17 cellular contexts compared by ENCODE assay signal in the genomic region with DNA sequence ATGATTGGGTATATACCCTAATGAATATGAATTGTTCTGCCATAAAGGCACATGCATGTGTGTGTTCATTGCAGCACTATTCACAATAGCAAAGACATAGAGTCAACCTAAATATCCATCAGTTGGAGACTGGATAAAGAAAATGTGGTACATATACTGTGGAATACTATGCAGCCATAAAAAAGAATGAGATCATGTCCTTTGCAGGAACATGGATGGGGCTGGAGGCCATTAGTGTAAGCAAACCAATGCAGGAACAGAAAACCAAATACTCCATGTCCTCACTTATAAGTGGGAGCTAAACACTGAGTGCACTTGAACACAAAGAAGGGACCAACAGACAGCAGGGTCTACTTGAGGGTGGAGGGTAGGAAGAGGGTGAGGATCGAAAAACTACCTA. TPM values are rescaled to one million over a fixed set of nuclear protein-coding genes. Genes with fewer than 3 reads are reported as not detected.
A peak's percentile ranks its signal among the peaks of the same experiment; 100 is the strongest.
DNase-seq lines count a peak whose midpoint lies in the region; ATAC-seq, FAIRE-seq and TF ChIP-seq lines count a peak whose summit lies in the region.
"Had no signal": no experiment of that assay in that cellular context is flagged by ENCODE, and none has a peak within 500 bp of the region (broad histone marks: within the 10 kb centered on the region; RNA-seq: fewer than 3 reads in every experiment).

No MANE protein-coding gene starts in this region.

- H3K23me2 ChIP-seq in H1 (ENCODE audit: low read depth, low read length), result no peaks in the 10 kb centered on the region

- H3K27me3 ChIP-seq in H1 (replicated peaks in 1 of 4; ENCODE audit: control insufficient read depth in 3 of 4, extremely low read depth in 1 of 4, insufficient read depth in 3 of 4, low read length in 3 of 4), result no peaks in the 10 kb centered on the region
- H3K27me3 ChIP-seq: BLaER1 treated with 17β-estradiol and CSF1 and Interleukin-3, amounts not matched to agents 10 nM and 100 nM had no signal

- H4K91ac ChIP-seq in H1 (replicated peaks; ENCODE audit: insufficient read length, low read length), result no peak overlapping the region

- no peak overlapping the region for H3K18ac ChIP-seq in H1 (ENCODE audit: extremely low read depth, low read length)

- no peaks in the 10 kb centered on the region for H3K36me3 ChIP-seq in H1 (ENCODE audit: control insufficient read depth in 2 of 4, insufficient read depth in 4 of 4, low read length in 3 of 4)

- H3K4me3 Mint-ChIP-seq in activated naive CD8-positive, alpha-beta T cell treated with anti-CD3 and anti-CD28 coated beads, Interleukin-2, amount 50 U/mL, for 24 hours, result no peak overlapping the region
- H3K4me3 Mint-ChIP-seq in activated naive CD8-positive, alpha-beta T cell treated with anti-CD3 and anti-CD28 coated beads for 36 hours, result no peak overlapping the region
- no peak overlapping the region for H3K4me3 Mint-ChIP-seq in T-helper 17 cell
- H3K4me3 Mint-ChIP-seq: B cell, GM23338 had no signal

- no peak overlapping the region for H3K4ac ChIP-seq in H1 (replicated peaks; ENCODE audit: insufficient read length, low read depth, low read length)

- H3K79me1 ChIP-seq in H1 (ENCODE audit: low read depth, low read length), result 0 out of 2 replicates have a peak, but pooled peaks cover 2% of the 10 kb centered on the region

- H2BK20ac ChIP-seq in H1 (ENCODE audit: low read length), result no peak overlapping the region

- H3K9me3 ChIP-seq in T-helper 17 cell (ENCODE audit: control insufficient read depth, low read length, poor library complexity, severe bottlenecking) (no peaks in the 10 kb centered on the region), H1 (ENCODE audit: insufficient read depth in 2 of 2, low read depth in 1 of 2, low read length in 1 of 2) (no peaks in the 10 kb centered on the region)

- no peak overlapping the region for H3K27ac ChIP-seq in H1 (ENCODE audit: low read depth, low read length)
- H3K27ac ChIP-seq: BLaER1 treated with 17β-estradiol and CSF1 and Interleukin-3, amounts not matched to agents 10 nM and 100 nM had no signal

- H3K9me3 Mint-ChIP-seq in activated naive CD8-positive, alpha-beta T cell treated with anti-CD3 and anti-CD28 coated beads, Interleukin-2, amount 50 U/mL, for 24 hours, result peaks cover 4% of the 10 kb centered on the region
- no peaks in the 10 kb centered on the region for H3K9me3 Mint-ChIP-seq in activated naive CD8-positive, alpha-beta T cell treated with anti-CD3 and anti-CD28 coated beads for 36 hours
- H3K9me3 Mint-ChIP-seq: GM23338 had no signal

- no peak for TF ChIP-seq CTCF in H1 (IDR thresholded peaks at IDR 0.05; ENCODE audit: control extremely low read depth in 1 of 3, insufficient read depth in 1 of 3, low read depth in 1 of 3, low read length in 3 of 3)

- no peaks in the 10 kb centered on the region for H3K27me3 Mint-ChIP-seq in activated naive CD8-positive, alpha-beta T cell treated with anti-CD3 and anti-CD28 coated beads, Interleukin-2, amount 50 U/mL, for 24 hours
- no peaks in the 10 kb centered on the region for H3K27me3 Mint-ChIP-seq in activated naive CD8-positive, alpha-beta T cell treated with anti-CD3 and anti-CD28 coated beads for 36 hours
- H3K27me3 Mint-ChIP-seq in T-helper 17 cell, result no peaks in the 10 kb centered on the region
- H3K27me3 Mint-ChIP-seq: B cell had no signal

- H3K56ac ChIP-seq in H1 (replicated peaks; ENCODE audit: insufficient read length, low read depth, low read length), result no peak overlapping the region

- H3K4me1 ChIP-seq in H1 (replicated peaks in 1 of 4; ENCODE audit: control insufficient read depth in 3 of 4, insufficient read depth in 4 of 4, low read length in 3 of 4), result peaks cover 0 to 4% (median 2%) of the 10 kb centered on the region in 4 experiments; a peak in 4 of 7 replicates

- no peak overlapping the region for H2BK15ac ChIP-seq in H1 (ENCODE audit: low read length)

- no peak overlapping the region for H3K14ac ChIP-seq in H1 (ENCODE audit: insufficient read length)

- no peak overlapping the region for H4K8ac ChIP-seq in H1 (ENCODE audit: extremely low read depth, insufficient read depth, low read length)

- no peak for TF ChIP-seq EP300 in H1 (IDR thresholded peaks at IDR 0.05; ENCODE audit: borderline replicate concordance in 1 of 2, low read depth in 2 of 2, low read length in 2 of 2)

- H4K20me1 ChIP-seq in H1 (replicated peaks in 1 of 2; ENCODE audit: control insufficient read depth in 1 of 2, insufficient read depth in 2 of 2, low read length in 2 of 2), result peaks cover 0 to 4% of the 10 kb centered on the region in 2 experiments

- H3K36me3 Mint-ChIP-seq in activated naive CD8-positive, alpha-beta T cell treated with anti-CD3 and anti-CD28 coated beads, Interleukin-2, amount 50 U/mL, for 24 hours (ENCODE audit: low read depth), result peaks cover 16% of the 10 kb centered on the region
- H3K36me3 Mint-ChIP-seq in activated naive CD8-positive, alpha-beta T cell treated with anti-CD3 and anti-CD28 coated beads for 36 hours, result peaks cover 18% of the 10 kb centered on the region
- peaks cover 2% of the 10 kb centered on the region for H3K36me3 Mint-ChIP-seq in T-helper 17 cell (ENCODE audit: low read depth)

- H2BK5ac ChIP-seq in H1 (ENCODE audit: low read depth, low read length), result no peak overlapping the region

- H2BK12ac ChIP-seq in H1 (ENCODE audit: low read depth, low read length), result no peak overlapping the region

- ATAC-seq in activated naive CD8-positive, alpha-beta T cell treated with anti-CD3 and anti-CD28 coated beads, Interleukin-2, amount 50 U/mL, for 24 hours, result no peak
- ATAC-seq in T-helper 17 cell, result no peak
- ATAC-seq: GM23338, HCT116 had no signal

- no peak overlapping the region for H3K4me3 ChIP-seq in H1 (ENCODE audit: extremely low read depth in 1 of 4, insufficient read depth in 2 of 4, low read depth in 3 of 4, low read length in 4 of 4)
- H3K4me3 ChIP-seq: BLaER1 treated with 17β-estradiol and CSF1 and Interleukin-3, amounts not matched to agents 10 nM and 100 nM; GM23338 had no signal

- no peak overlapping the region for H2BK120ac ChIP-seq in H1 (replicated peaks; ENCODE audit: low read depth, low read length)

- POLR2A ChIA-PET in H1 (lab: Charles Lee; ENCODE audit: partially characterized antibody), result no interaction called here

- CTCF ChIA-PET in H1 (lab: Charles Lee; ENCODE audit: partially characterized antibody), result interaction anchor here (1.7 kb wide), 1 partner anchor 15 kb away, joined by 4 read pairs; no protein-coding TSS in a partner anchor

- no peak overlapping the region for H3K9ac ChIP-seq in H1 (replicated peaks in 1 of 4; ENCODE audit: extremely low read depth in 1 of 4, low read depth in 3 of 4, low read length in 3 of 4)
- H3K9ac ChIP-seq: BLaER1 treated with 17β-estradiol and CSF1 and Interleukin-3, amounts not matched to agents 10 nM and 100 nM had no signal

- H3K4me1 Mint-ChIP-seq in activated naive CD8-positive, alpha-beta T cell treated with anti-CD3 and anti-CD28 coated beads, Interleukin-2, amount 50 U/mL, for 24 hours, result peaks cover 77% of the 10 kb centered on the region
- H3K4me1 Mint-ChIP-seq in activated naive CD8-positive, alpha-beta T cell treated with anti-CD3 and anti-CD28 coated beads for 36 hours, result peaks cover 63% of the 10 kb centered on the region
- peaks cover 56% of the 10 kb centered on the region for H3K4me1 Mint-ChIP-seq in T-helper 17 cell

- no peak for DNase-seq in activated naive CD8-positive, alpha-beta T cell treated with anti-CD3 and anti-CD28 coated beads, Interleukin-2, amount 50 U/mL, for 24 hours
- DNase-seq in activated naive CD8-positive, alpha-beta T cell treated with anti-CD3 and anti-CD28 coated beads for 36 hours, result no peak
- DNase-seq in T-helper 17 cell (no peak), H1 (ENCODE audit: low read depth in 1 of 2, low spot score in 2 of 2) (no peak), ecto neural progenitor cell (ENCODE audit: low spot score) (no peak), globus pallidus (ENCODE audit: low spot score) (no peak), kidney tubule cell (ENCODE audit: low spot score) (no peak)
- DNase-seq: DMS153, DMS79, GF-D8, H7, IMR-90 had no signal

- TF ChIP-seq POLR2A in H1 (IDR thresholded peaks at IDR 0.05; ENCODE audit: control extremely low read depth in 1 of 2, low read depth in 2 of 2, low read length in 2 of 2), result no peak

- no peak overlapping the region for H2AK5ac ChIP-seq in H1 (ENCODE audit: low read depth, low read length)

- 100% methylated on average over 1 of the region's 1 CpG; no CpG with 5 or more reads in 1 of the 2 experiments for WGBS in H1 (ENCODE audit: extremely low coverage in 1 of 2, insufficient coverage in 1 of 2, insufficient read length in 1 of 2, insufficient replicate concordance in 2 of 2, low coverage in 1 of 2, low lambda C conversion rate in 2 of 2, missing lambda C conversion rate in 1 of 2), 2 experiments

- peak overlapping the region; percentile 19 for H3K27ac Mint-ChIP-seq in activated naive CD8-positive, alpha-beta T cell treated with anti-CD3 and anti-CD28 coated beads, Interleukin-2, amount 50 U/mL, for 24 hours
- H3K27ac Mint-ChIP-seq in activated naive CD8-positive, alpha-beta T cell treated with anti-CD3 and anti-CD28 coated beads for 36 hours, result no peak overlapping the region
- peak overlapping the region; percentile 85 for H3K27ac Mint-ChIP-seq in T-helper 17 cell
- H3K27ac Mint-ChIP-seq: B cell, GM23338 had no signal

- H4K5ac ChIP-seq in H1 (ENCODE audit: insufficient read length, low read depth, low read length), result no peak overlapping the region

- H3K4me2 ChIP-seq in H1 (ENCODE audit: insufficient read depth in 1 of 2, low read depth in 2 of 2, low read length in 2 of 2), result no peak overlapping the region
- H3K4me2 ChIP-seq: BLaER1 treated with 17β-estradiol and CSF1 and Interleukin-3, amounts not matched to agents 10 nM and 100 nM; GM23338 had no signal

- H2AFZ ChIP-seq in H1 (ENCODE audit: low read length), result no peak overlapping the region
- H2AFZ ChIP-seq: GM23338 had no signal

- no peak overlapping the region for H3K23ac ChIP-seq in H1 (ENCODE audit: insufficient read length)

- peaks cover 0 to 58% of the 10 kb centered on the region in 2 experiments; a peak in 2 of 4 replicates for H3K79me2 ChIP-seq in H1 (ENCODE audit: control insufficient read depth in 1 of 2, insufficient read depth in 2 of 2, low read length in 2 of 2)

- no peak for TF ChIP-seq RAD21 in H1 (IDR thresholded peaks at IDR 0.05 in 1 of 2, conservative IDR thresholded peaks at IDR 0.05 in 1 of 2; ENCODE audit: low read depth in 2 of 2, low read length in 2 of 2)

- no peak for FAIRE-seq in H1 (lab: Jason Lieb, UNC)
- FAIRE-seq: HTR-8/SVneo had no signal

RNA-seq across cellular contexts. Expression of a gene that starts 43.2 kb away (rescaled TPM):
- 10 to 100 TPM; 43.8 to 45.3 TPM for total RNA-seq in activated naive CD8-positive, alpha-beta T cell treated with anti-CD3 and anti-CD28 coated beads for 36 hours
- total RNA-seq in T-helper 17 cell, result 100 to 1,000 TPM; 187 to 226 TPM
- total RNA-seq in H1 (2021; fragmentation: NEBNext Ultra II Directional; extraction: Animal tissue kit (Norgen Biotek cat#: 25700)), result 78.6 and 79.1 TPM in 2 replicates
- 6.2 and 8.1 TPM in 2 replicates for polyA plus RNA-seq in H1 (2011; rRNA removed)
- polyA plus RNA-seq in H1 (2011; cell fraction: cytosol; rRNA removed), result 12.5 TPM
- 13.4 TPM for polyA plus RNA-seq in H1 (2011; cell fraction: nucleus; rRNA removed)
- 13.5 to 17.1 TPM (median 13.6 TPM) in 4 replicates for polyA plus RNA-seq in H1 (2012, experiment 1 of 2)
- 7.6 TPM for polyA plus RNA-seq in H1 (2012, experiment 2 of 2)
- 44.7 TPM for polyA plus RNA-seq in H1 (2013, experiment 1 of 2)
- 42.2 TPM for polyA plus RNA-seq in H1 (2013, experiment 2 of 2)
- 29.2 and 31.6 TPM in 2 replicates for polyA minus RNA-seq in H1 (2011; rRNA and poly(A)+ RNA removed)
- polyA minus RNA-seq in H1 (2011; cell fraction: cytosol; rRNA and poly(A)+ RNA removed), result 22.7 TPM
- 37.4 TPM for polyA minus RNA-seq in H1 (2011; cell fraction: nucleus; rRNA and poly(A)+ RNA removed)
